In genomic region chr12:57765003-57765697, GRCh38 we compare ENCODE assay signal across 8 cellular contexts. TPM values are rescaled to one million over a fixed set of nuclear protein-coding genes. Genes with fewer than 3 reads are reported as not detected.
DNase-seq lines count a peak whose midpoint lies in the region; ATAC-seq and TF ChIP-seq lines count a peak whose summit lies in the region.

No MANE protein-coding gene starts in this region.

- H3K36me3 Mint-ChIP-seq in dendritic cell treated with granulocyte-macrophage colony-stimulating factor and Interleukin-4, amounts not matched to agents 40 ng/mL and 50 ng/mL, for 4 days (ENCODE audit: low read depth): peaks cover 23% of the 10 kb centered on the region

- H3K4me1 ChIP-seq in ACC112 (ENCODE audit: control insufficient read depth, insufficient read depth, low read length, unreplicated experiment): peaks cover 21% of the 10 kb centered on the region
- H3K4me1 ChIP-seq in mesendoderm (ENCODE audit: control insufficient read depth, low read depth, low read length): peaks cover 9% of the 10 kb centered on the region
- peaks cover 28 to 42% of the 10 kb centered on the region in 2 donors for H3K4me1 ChIP-seq in thyroid gland

- H3K27me3 ChIP-seq in ACC112 (ENCODE audit: insufficient read depth, low read length) (peaks cover 33% of the 10 kb centered on the region), WERI-Rb-1 (ENCODE audit: insufficient read depth, low read depth, severe bottlenecking) (no peaks in the 10 kb centered on the region), mesendoderm (ENCODE audit: insufficient read depth, low read length, poor library complexity) (peaks cover 19% of the 10 kb centered on the region), thyroid gland (no peaks in the 10 kb centered on the region)

- WGBS in mesendoderm (ENCODE audit: extremely low coverage, insufficient coverage, low lambda C conversion rate): no CpG with 5 or more reads among the region's 60 CpGs
- 2 to 4% methylated on average over 26 to 39 of the region's 60 CpGs for WGBS in thyroid gland, 2 donors

- H3K18ac ChIP-seq in mesendoderm (ENCODE audit: low read length): no peak overlapping the region

- H3K4ac ChIP-seq in mesendoderm (ENCODE audit: low read depth, low read length): no peak overlapping the region

- H3K36me3 ChIP-seq in ACC112 (ENCODE audit: insufficient read depth, low read length) (no peaks in the 10 kb centered on the region), WERI-Rb-1 (peaks cover 78% of the 10 kb centered on the region), mesendoderm (ENCODE audit: control insufficient read depth, insufficient read depth, low read length) (peaks cover 2% of the 10 kb centered on the region), thyroid gland (no peaks in the 10 kb centered on the region)

- H3K79me1 ChIP-seq in mesendoderm (ENCODE audit: low read length): no peaks in the 10 kb centered on the region

- no peak overlapping the region for H3K23ac ChIP-seq in mesendoderm (ENCODE audit: low read length)

- peak; percentile 18 for TF ChIP-seq POLR2A in GM18526 (IDR thresholded peaks at IDR 0.05; ENCODE audit: extremely low read depth, insufficient read length)
- TF ChIP-seq POLR2A in thyroid gland (IDR thresholded peaks at IDR 0.05): no peak

- no peak overlapping the region for H2BK120ac ChIP-seq in mesendoderm (ENCODE audit: low read depth, low read length)

- H3K4me1 Mint-ChIP-seq in dendritic cell treated with granulocyte-macrophage colony-stimulating factor and Interleukin-4, amounts not matched to agents 40 ng/mL and 50 ng/mL, for 4 days (ENCODE audit: low read depth): peaks cover 70% of the 10 kb centered on the region

- H3K79me2 ChIP-seq in ACC112 (ENCODE audit: control insufficient read depth, insufficient read depth, low read length, unreplicated experiment) (no peaks in the 10 kb centered on the region), mesendoderm (ENCODE audit: control insufficient read depth, insufficient read depth, low read length) (no peaks in the 10 kb centered on the region)

- peaks cover 55% of the 10 kb centered on the region for H3K27me3 Mint-ChIP-seq in dendritic cell treated with granulocyte-macrophage colony-stimulating factor and Interleukin-4, amounts not matched to agents 40 ng/mL and 50 ng/mL, for 4 days

- H2AK5ac ChIP-seq in mesendoderm (ENCODE audit: low read length): no peak overlapping the region

- H3K27ac ChIP-seq in ACC112 (ENCODE audit: low read depth, low read length) (no peak overlapping the region), WERI-Rb-1 (peak overlapping the region; percentile 94), mesendoderm (ENCODE audit: low read depth, low read length) (no peak overlapping the region), thyroid gland (peak overlapping the region in 1 of 3 donors; percentile 27)

- DNase-seq in WERI-Rb-1 (no peak), mesendoderm (peak; percentile 78), thyroid gland (peak; percentile 53 to 60), NCI-H187 treated with DMSO at 0.1 percent for 48 hours (lab: John Stamatoyannopoulos, UW) (no peak)

- H4K5ac ChIP-seq in mesendoderm (ENCODE audit: low read length): no peak overlapping the region

- peak overlapping the region; percentile 35 for H3K27ac Mint-ChIP-seq in dendritic cell treated with granulocyte-macrophage colony-stimulating factor and Interleukin-4, amounts not matched to agents 40 ng/mL and 50 ng/mL, for 4 days

- H3K4me2 ChIP-seq in mesendoderm (ENCODE audit: low read length): peak overlapping the region; percentile 65

- H3K9me3 ChIP-seq in WERI-Rb-1 (ENCODE audit: severe bottlenecking) (no peaks in the 10 kb centered on the region), thyroid gland (no peaks in the 10 kb centered on the region)

- H3K9me3 Mint-ChIP-seq in dendritic cell treated with granulocyte-macrophage colony-stimulating factor and Interleukin-4, amounts not matched to agents 40 ng/mL and 50 ng/mL, for 4 days: no peaks in the 10 kb centered on the region

- peak; percentile 48 for ATAC-seq in HG03378 (IDR thresholded peaks at IDR 0.05; ENCODE audit: unreplicated experiment)

- no peak overlapping the region for H2BK15ac ChIP-seq in mesendoderm (replicated peaks; ENCODE audit: low read depth)

- no peak overlapping the region for H2BK5ac ChIP-seq in mesendoderm (ENCODE audit: low read length)

- intact Hi-C loops in dendritic cell treated with granulocyte-macrophage colony-stimulating factor and Interleukin-4, amounts not matched to agents 40 ng/mL and 50 ng/mL, for 4 days (cut with micrococcal nuclease): no loop called here
- intact Hi-C loops in thyroid gland (cut with DNase I): no loop called here

- peak overlapping the region; percentile 65 for H3K4me3 ChIP-seq in ACC112 (ENCODE audit: low read depth, low read length)
- H3K4me3 ChIP-seq in WERI-Rb-1 (ENCODE audit: low read depth, low read length): no peak overlapping the region
- peak overlapping the region; percentile 10 for H3K4me3 ChIP-seq in mesendoderm (ENCODE audit: low read length)
- peak overlapping the region in 2 of 3 donors; percentile 23 to 37 for H3K4me3 ChIP-seq in thyroid gland (replicated peaks in 1 of 3)

- H3K9ac ChIP-seq in mesendoderm (ENCODE audit: low read length): peak overlapping the region; percentile 54

- peak overlapping the region; percentile 76 for H3K4me3 Mint-ChIP-seq in dendritic cell treated with granulocyte-macrophage colony-stimulating factor and Interleukin-4, amounts not matched to agents 40 ng/mL and 50 ng/mL, for 4 days

- no peak for TF ChIP-seq CTCF in WERI-Rb-1 (IDR thresholded peaks at IDR 0.05; ENCODE audit: low read depth, low read length)
- peak in 2 of 6 experiments; percentile 24 to 26 for TF ChIP-seq CTCF in thyroid gland (IDR thresholded peaks at IDR 0.05)

- no peak overlapping the region for H2AFZ ChIP-seq in ACC112 (ENCODE audit: low read length, unreplicated experiment)

- H4K8ac ChIP-seq in mesendoderm (ENCODE audit: low read depth, low read length): no peak overlapping the region

- peak overlapping the region; percentile 66 for H3K56ac ChIP-seq in mesendoderm (ENCODE audit: low read length)

RNA-seq across cellular contexts. Expression of gene CYP27B1, which starts 1.7 kb away (rescaled TPM):
- polyA plus RNA-seq in mesendoderm (2013, experiment 1 of 2): 1.3 TPM
- 1.2 TPM for polyA plus RNA-seq in mesendoderm (2013, experiment 2 of 2)
- 10 to 100 TPM in 2 of 4 donors, 1 to 10 TPM in 2; 2.7 to 13.0 (median 10.0) TPM for total RNA-seq in thyroid gland

RNA-seq across cellular contexts. Expression of gene METTL1, which starts 6.8 kb away (rescaled TPM):
- polyA plus RNA-seq in mesendoderm (2013, experiment 1 of 2): 34.4 TPM
- polyA plus RNA-seq in mesendoderm (2013, experiment 2 of 2): 34.4 TPM
- 10 to 100 TPM in 3 of 4 donors, 1 to 10 TPM in 1; 7.9 to 24.5 (median 13.1) TPM for total RNA-seq in thyroid gland

RNA-seq across cellular contexts. Expression of gene EEF1AKMT3, which starts 7.3 kb away (rescaled TPM):
- polyA plus RNA-seq in mesendoderm (2013, experiment 1 of 2): 1.8 TPM
- polyA plus RNA-seq in mesendoderm (2013, experiment 2 of 2): 1.5 TPM
- total RNA-seq in thyroid gland: 10 to 100 TPM; 12.1 to 20.4 (median 16.5) TPM

RNA-seq across cellular contexts. Expression of gene MARCHF9, which starts 10.2 kb away (rescaled TPM):
- 1.1 TPM for polyA plus RNA-seq in mesendoderm (2013, experiment 1 of 2)
- polyA plus RNA-seq in mesendoderm (2013, experiment 2 of 2): 1.2 TPM
- 10 to 100 TPM; 17.5 to 25.1 (median 21.4) TPM for total RNA-seq in thyroid gland

RNA-seq across cellular contexts. Expression of gene CDK4, which starts 13.0 kb away (rescaled TPM):
- 159 TPM for polyA plus RNA-seq in mesendoderm (2013, experiment 1 of 2)
- 158 TPM for polyA plus RNA-seq in mesendoderm (2013, experiment 2 of 2)
- total RNA-seq in thyroid gland: 100 to 1,000 TPM in 3 of 4 donors, 10 to 100 TPM in 1; 95.2 to 137 (median 113) TPM

Comparison
In these comparisons a context has a peak if more than half of its experiments do, and no peak if none do; other contexts are left out.
1. DNase-seq: peak in mesendoderm (single experiment) and thyroid gland (2 of 2); none in WERI-Rb-1 (single experiment) and NCI-H187 treated with DMSO at 0.1 percent for 48 hours (single experiment).